Comparison of ENCODE assay signal across 9 cellular contexts in genomic region chr22:36580371-36580770, GRCh38.
"Had no signal": no experiment of that assay in that cellular context is flagged by ENCODE, and none has a peak within 500 bp of the region (broad histone marks: within the 10 kb centered on the region; RNA-seq: fewer than 3 reads in every experiment).

No MANE protein-coding gene starts in this region.

- H3K27ac ChIP-seq: GM23248, KMS-11 had no signal

- H3K9me3 ChIP-seq: HAP-1 had no signal

- ATAC-seq: HCT116 had no signal

- H3K4me3 ChIP-seq: GM23248, HAP-1 had no signal

- H3K4me1 ChIP-seq: HAP-1 had no signal

- DNase-seq: GM23248, GOT3, H7, IMR-90, KBM-7 had no signal

- FAIRE-seq: HTR-8/SVneo had no signal

- H3K36me3 ChIP-seq: HAP-1 had no signal

- H3K9ac ChIP-seq: GM23248, KMS-11 had no signal
